20 cellular contexts compared by ENCODE assay signal in genomic region chr1:167294528-167294927, GRCh38.
DNase-seq lines count a peak whose midpoint lies in the region; ATAC-seq, FAIRE-seq and TF ChIP-seq lines count a peak whose summit lies in the region.
"Had no signal": no experiment of that assay in that cellular context is flagged by ENCODE, and none has a peak within 500 bp of the region (broad histone marks: within the 10 kb centered on the region; RNA-seq: fewer than 3 reads in every experiment).

No MANE protein-coding gene starts in this region.

- no peaks in the 10 kb centered on the region for H3K9me3 ChIP-seq in IMR-90 (ENCODE audit: control insufficient read depth, insufficient read depth, low read length)
- no peaks in the 10 kb centered on the region for H3K9me3 ChIP-seq in astrocyte (ENCODE audit: insufficient read depth, low read depth, low read length)
- no peaks in the 10 kb centered on the region for H3K9me3 ChIP-seq in vagina
- H3K9me3 ChIP-seq: ascending aorta, gastrocnemius medialis, SJCRH30, thoracic aorta had no signal

- no peak overlapping the region for H4K91ac ChIP-seq in IMR-90 (ENCODE audit: insufficient read depth, low read depth, low read length)

- H3K4me1 Mint-ChIP-seq in astrocyte (ENCODE audit: low read depth, unreplicated experiment), result no peaks in the 10 kb centered on the region
- peaks cover 30 to 48% of the 10 kb centered on the region in 2 donors for H3K4me1 Mint-ChIP-seq in natural killer cell treated with Interleukin-12 subunit alpha and Interleukin-12 subunit beta and Interleukin-15 and Interleukin-18, amount 100 ng/mL, for 72 hours (ENCODE audit: low read depth in 2 of 2)

- no peak overlapping the region for H4K8ac ChIP-seq in IMR-90 (ENCODE audit: low read depth in 2 of 2, low read length in 2 of 2)

- H3K4me2 ChIP-seq in IMR-90 (ENCODE audit: low read depth, low read length) (no peak overlapping the region), astrocyte (ENCODE audit: low read length) (no peak overlapping the region)

- H3K4ac ChIP-seq in IMR-90 (ENCODE audit: low read depth, low read length), result no peak overlapping the region

- H2AFZ ChIP-seq in IMR-90 (replicated peaks; ENCODE audit: low read length, poor library complexity) (no peak overlapping the region), astrocyte (ENCODE audit: low read depth, low read length) (no peak overlapping the region)
- H2AFZ ChIP-seq: GM23248 had no signal

- no peak overlapping the region for H2BK15ac ChIP-seq in IMR-90 (ENCODE audit: low read depth, low read length)

- peaks cover 5 to 8% of the 10 kb centered on the region in 2 experiments for H3K79me1 ChIP-seq in IMR-90 (ENCODE audit: low read depth in 1 of 2, low read length in 2 of 2)

- no peak overlapping the region for H3K27ac ChIP-seq in IMR-90 (ENCODE audit: insufficient read depth, low read length)
- H3K27ac ChIP-seq in astrocyte (ENCODE audit: low read depth, low read length), result no peak overlapping the region
- H3K27ac ChIP-seq in vagina, result no peak overlapping the region
- H3K27ac ChIP-seq: ascending aorta, gastrocnemius medialis, GM23248, SJCRH30, thoracic aorta had no signal

- no peak overlapping the region for H3K56ac ChIP-seq in IMR-90 (ENCODE audit: extremely low read depth, insufficient read depth, low read length)

- H3K27ac Mint-ChIP-seq in astrocyte (ENCODE audit: unreplicated experiment), result no peak overlapping the region
- peak overlapping the region; percentile 60 to 67 for H3K27ac Mint-ChIP-seq in natural killer cell treated with Interleukin-12 subunit alpha and Interleukin-12 subunit beta and Interleukin-15 and Interleukin-18, amount 100 ng/mL, for 72 hours

- no peaks in the 10 kb centered on the region; the same call in 1 of the 2 replicates for H3K9me1 ChIP-seq in IMR-90 (ENCODE audit: insufficient read depth, low read length)

- dilution Hi-C loops in IMR-90 (cut with HindIII; ENCODE audit: low sequenced_read_pairs, unreplicated experiment), result no loop called here

- H3K79me2 ChIP-seq in astrocyte (ENCODE audit: insufficient read depth, low read length), result peaks cover 22% of the 10 kb centered on the region

- CTCF ChIA-PET in IMR-90 (lab: Yijun Ruan, JAX), result interaction anchor here (0.7 to 1.0 kb wide), 2 partner anchors 15 to 74 kb away, joined by 3 read pairs; partner anchors contain the start of gene POU2F1

- no peak overlapping the region for H3K4me3 Mint-ChIP-seq in astrocyte (ENCODE audit: unreplicated experiment)
- peak overlapping the region; percentile 36 for H3K4me3 Mint-ChIP-seq in natural killer cell treated with Interleukin-12 subunit alpha and Interleukin-12 subunit beta and Interleukin-15 and Interleukin-18, amount 100 ng/mL, for 72 hours
- H3K4me3 Mint-ChIP-seq: dendritic cell treated with granulocyte-macrophage colony-stimulating factor and Interleukin-4, amounts not matched to agents 40 ng/mL and 50 ng/mL, for 4 days had no signal

- POLR2A ChIA-PET in IMR-90 (lab: Charles Lee; ENCODE audit: unreplicated experiment), result no interaction called here

- H3K36me3 ChIP-seq in IMR-90 (ENCODE audit: control insufficient read depth, insufficient read depth, low read length) (no peaks in the 10 kb centered on the region), astrocyte (ENCODE audit: insufficient read depth, low read length) (no peaks in the 10 kb centered on the region), vagina (no peaks in the 10 kb centered on the region)
- H3K36me3 ChIP-seq: ascending aorta, BE2C, gastrocnemius medialis, SJCRH30, thoracic aorta had no signal

- WGBS in IMR-90 (ENCODE audit: extremely low coverage in 2 of 2, insufficient read length in 1 of 2), 2 experiments, result no CpG with 5 or more reads among the region's 2 CpGs

- H3K36me3 Mint-ChIP-seq in astrocyte (ENCODE audit: low read depth, unreplicated experiment), result no peaks in the 10 kb centered on the region
- peaks cover 7% of the 10 kb centered on the region for H3K36me3 Mint-ChIP-seq in natural killer cell treated with Interleukin-12 subunit alpha and Interleukin-12 subunit beta and Interleukin-15 and Interleukin-18, amount 100 ng/mL, for 72 hours

- H3K9ac ChIP-seq in IMR-90 (ENCODE audit: low read depth, low read length), result no peak overlapping the region
- no peak overlapping the region for H3K9ac ChIP-seq in astrocyte (ENCODE audit: low read length)
- H3K9ac ChIP-seq: GM23248 had no signal

- intact Hi-C loops in IMR-90 (cut with micrococcal nuclease), result loop anchor here (5.0 kb wide), 1 partner anchor 48 kb away; no protein-coding TSS in a partner anchor
- intact Hi-C loops in Right ventricle myocardium superior (cut with DNase I), result no loop called here
- intact Hi-C loops in vagina (cut with DNase I), result no loop called here

- no peak for FAIRE-seq in astrocyte (lab: Jason Lieb, UNC)

- in situ Hi-C loops in IMR-90 (cut with MboI; ENCODE audit: low sequenced_read_pairs), result no loop called here

- H3K27me3 Mint-ChIP-seq in astrocyte (ENCODE audit: low read depth, unreplicated experiment), result no peaks in the 10 kb centered on the region
- H3K27me3 Mint-ChIP-seq in natural killer cell treated with Interleukin-12 subunit alpha and Interleukin-12 subunit beta and Interleukin-15 and Interleukin-18, amount 100 ng/mL, for 72 hours, result no peaks in the 10 kb centered on the region
- H3K27me3 Mint-ChIP-seq: dendritic cell treated with granulocyte-macrophage colony-stimulating factor and Interleukin-4, amounts not matched to agents 40 ng/mL and 50 ng/mL, for 4 days had no signal

- ATAC-seq in IMR-90 (ENCODE audit: low read depth) (no peak), Right ventricle myocardium superior (ENCODE audit: poor library complexity) (no peak), GM21367 (IDR thresholded peaks at IDR 0.05; ENCODE audit: unreplicated experiment) (no peak)
- peak; percentile 69 to 71 for ATAC-seq in natural killer cell treated with Interleukin-12 subunit alpha and Interleukin-12 subunit beta and Interleukin-15 and Interleukin-18, amount 100 ng/mL, for 72 hours
- ATAC-seq: gastrocnemius medialis, left lobe of liver had no signal

- no TSS peak for BruUV-seq in IMR-90 (replicated peaks; lab: Mats Ljungman, UMichigan)

- H3K4me1 ChIP-seq in IMR-90 (ENCODE audit: control insufficient read depth, insufficient read depth, low read length), result 0 out of 2 replicates have a peak, but pooled peaks cover 2% of the 10 kb centered on the region
- H3K4me1 ChIP-seq in astrocyte (ENCODE audit: insufficient read depth, low read length), result no peaks in the 10 kb centered on the region
- peaks cover 24% of the 10 kb centered on the region for H3K4me1 ChIP-seq in vagina
- H3K4me1 ChIP-seq: SJCRH30 had no signal

- DNase-seq in IMR-90 (peak; percentile 3), NOMO-1 (lab: John Stamatoyannopoulos, UW; ENCODE audit: unreplicated experiment in 2 of 2) (peak; percentile 47 to 68), astrocyte (ENCODE audit: low read depth) (peak; percentile 47), Right ventricle myocardium superior (no peak), vagina (ENCODE audit: extremely low spot score in 2 of 2) (no peak)
- no peak for DNase-seq in natural killer cell treated with Interleukin-12 subunit alpha and Interleukin-12 subunit beta and Interleukin-15 and Interleukin-18, amount 100 ng/mL, for 72 hours (ENCODE audit: low spot score)
- DNase-seq: activated CD4-positive, alpha-beta T cell treated with anti-CD3 and anti-CD28 coated beads for 4 hours; activated naive CD4-positive, alpha-beta T cell; BE2C; gastrocnemius medialis; GM23248; NCI-H1092; NCI-H2081; SJCRH30; stimulated activated CD4-positive, alpha-beta T cell treated with anti-CD3 and anti-CD28 coated beads, Interleukin-12 subunit alpha, Interleukin-12 subunit beta, amount 100 ng/mL, for 4 hours had no signal

- H3K18ac ChIP-seq in IMR-90 (ENCODE audit: low read depth, low read length), result no peak overlapping the region

- H2AK5ac ChIP-seq in IMR-90 (ENCODE audit: low read depth, low read length), result no peak overlapping the region

- no peak for TF ChIP-seq RAD21 in IMR-90 (IDR thresholded peaks at IDR 0.05; ENCODE audit: low read length)

- TF ChIP-seq CTCF in IMR-90 (conservative IDR thresholded peaks at IDR 0.05; ENCODE audit: low read depth, low read length), result no peak
- TF ChIP-seq CTCF in astrocyte (IDR thresholded peaks at IDR 0.05; ENCODE audit: insufficient read depth, low read depth, low read length), result no peak
- no peak for TF ChIP-seq CTCF in vagina (IDR thresholded peaks at IDR 0.05)

- no peak overlapping the region for H3K23ac ChIP-seq in IMR-90 (ENCODE audit: low read depth, low read length)

- no peaks in the 10 kb centered on the region for H4K20me1 ChIP-seq in IMR-90 (ENCODE audit: insufficient read depth, low read length)
- peaks cover 45% of the 10 kb centered on the region for H4K20me1 ChIP-seq in astrocyte (ENCODE audit: insufficient read depth, low read length)

- H2BK20ac ChIP-seq in IMR-90 (ENCODE audit: low read depth, low read length), result no peak overlapping the region

- no peak for TF ChIP-seq POLR2A in IMR-90 (IDR thresholded peaks at IDR 0.05; ENCODE audit: low read depth, low read length)
- TF ChIP-seq POLR2A in vagina (IDR thresholded peaks at IDR 0.05), result no peak

- no peaks in the 10 kb centered on the region for H3K27me3 ChIP-seq in IMR-90 (ENCODE audit: control insufficient read depth, insufficient read depth, low read length)
- H3K27me3 ChIP-seq in astrocyte (ENCODE audit: insufficient read depth, low read length), result no peaks in the 10 kb centered on the region
- H3K27me3 ChIP-seq in vagina, result no peaks in the 10 kb centered on the region
- H3K27me3 ChIP-seq: ascending aorta, BE2C, gastrocnemius medialis, SJCRH30 had no signal

- no peaks in the 10 kb centered on the region for H3K9me3 Mint-ChIP-seq in astrocyte (ENCODE audit: unreplicated experiment)
- H3K9me3 Mint-ChIP-seq in natural killer cell treated with Interleukin-12 subunit alpha and Interleukin-12 subunit beta and Interleukin-15 and Interleukin-18, amount 100 ng/mL, for 72 hours, result no peaks in the 10 kb centered on the region
- H3K9me3 Mint-ChIP-seq: dendritic cell treated with granulocyte-macrophage colony-stimulating factor and Interleukin-4, amounts not matched to agents 40 ng/mL and 50 ng/mL, for 4 days had no signal

- H3K4me3 ChIP-seq in IMR-90 (ENCODE audit: insufficient read depth, low read depth, low read length) (no peak overlapping the region), astrocyte (ENCODE audit: insufficient read depth, low read depth, low read length) (no peak overlapping the region), vagina (no peak overlapping the region)
- H3K4me3 ChIP-seq: ascending aorta, gastrocnemius medialis, GM23248, SJCRH30, thoracic aorta had no signal

- no peak overlapping the region for H2BK120ac ChIP-seq in IMR-90 (ENCODE audit: low read depth, low read length)

- no peak overlapping the region for H2BK5ac ChIP-seq in IMR-90 (ENCODE audit: low read depth, low read length, poor library complexity, severe bottlenecking)

- H2AK9ac ChIP-seq in IMR-90 (replicated peaks; ENCODE audit: low read depth, low read length, poor library complexity), result no peak overlapping the region

- H3K14ac ChIP-seq in IMR-90 (replicated peaks; ENCODE audit: low read depth, low read length), result no peak overlapping the region

- H4K5ac ChIP-seq in IMR-90 (ENCODE audit: low read depth, low read length), result no peak overlapping the region

TF ChIP-seq in IMR-90, 13 proteins besides CTCF, POLR2A, EP300 and RAD21 (continues in another document):
- TF ChIP-seq MAFK (IDR thresholded peaks at IDR 0.05; ENCODE audit: low read depth, low read length) (no peak), NFE2L2 (IDR thresholded peaks at IDR 0.05; ENCODE audit: low read depth, low read length) (no peak), CHD1 (IDR thresholded peaks at IDR 0.05; ENCODE audit: low read depth, low read length) (no peak)

Comparison
In these comparisons a context has a peak if more than half of its experiments do, and no peak if none do; other contexts are left out.
1. ATAC-seq: peak in natural killer cell treated with Interleukin-12 subunit alpha and Interleukin-12 subunit beta and Interleukin-15 and Interleukin-18, amount 100 ng/mL, for 72 hours (2 of 2); none in IMR-90 (single experiment), Right ventricle myocardium superior (single experiment) and GM21367 (single experiment).
2. DNase-seq: peak in IMR-90 (single experiment), NOMO-1 (2 of 2) and astrocyte (single experiment); none in natural killer cell treated with Interleukin-12 subunit alpha and Interleukin-12 subunit beta and Interleukin-15 and Interleukin-18, amount 100 ng/mL, for 72 hours (single experiment), Right ventricle myocardium superior (single experiment) and vagina (0 of 2).